Comparison of ENCODE assay signal across 8 cellular contexts in genomic region chr9:130040901-130041647, GRCh38. TPM values are rescaled to one million over a fixed set of nuclear protein-coding genes. Genes with fewer than 3 reads are reported as not detected.
A peak's percentile ranks its signal among the peaks of the same experiment; 100 is the strongest.
DNase-seq lines count a peak whose midpoint lies in the region; ATAC-seq and TF ChIP-seq lines count a peak whose summit lies in the region.

No MANE protein-coding gene starts in this region.

- H3K27me3 ChIP-seq in DOHH2 (ENCODE audit: control insufficient read depth, low read length): no peaks in the 10 kb centered on the region
- H3K27me3 ChIP-seq in Peyer's patch: no peaks in the 10 kb centered on the region
- H3K27me3 ChIP-seq in prostate gland (replicated peaks; ENCODE audit: insufficient read depth): no peaks in the 10 kb centered on the region

- WGBS in prostate gland: 67% methylated on average over 7 of the region's 7 CpGs

- TF ChIP-seq POLR2A in Peyer's patch (IDR thresholded peaks at IDR 0.05) (no peak), prostate gland (IDR thresholded peaks at IDR 0.05) (no peak)

- no peaks in the 10 kb centered on the region for H3K9me2 ChIP-seq in DOHH2 (replicated peaks; ENCODE audit: control insufficient read depth, low read length)

- H3K9me3 ChIP-seq in DOHH2 (ENCODE audit: control insufficient read depth, insufficient read depth, low read length) (no peaks in the 10 kb centered on the region), Peyer's patch (no peaks in the 10 kb centered on the region), prostate gland (no peaks in the 10 kb centered on the region)

- 0 out of 2 replicates have a peak, but pooled peaks cover 4% of the 10 kb centered on the region for H4K20me1 ChIP-seq in DOHH2 (ENCODE audit: control insufficient read depth, insufficient read depth, low read depth, low read length)

- DNase-seq in Peyer's patch (no peak), epithelial cell of esophagus (ENCODE audit: low read depth) (no peak), prostate gland (ENCODE audit: low spot score) (no peak), EL (no peak), occipital lobe (lab: John Stamatoyannopoulos, UW) (no peak)
- DNase-seq in activated effector memory CD4-positive, alpha-beta T cell treated with anti-CD3 and anti-CD28 coated beads, Interleukin-2, amount 50 U/mL, for 16 hours: no peak

- H3K4me1 ChIP-seq in DOHH2 (ENCODE audit: control insufficient read depth, low read length): peaks cover 68% of the 10 kb centered on the region
- H3K4me1 ChIP-seq in Peyer's patch: peaks cover 0 to 34% (median 9%) of the 10 kb centered on the region in 4 donors
- H3K4me1 ChIP-seq in prostate gland (replicated peaks): peaks cover 10% of the 10 kb centered on the region

- H3K27ac ChIP-seq in DOHH2 (ENCODE audit: low read depth, low read length) (peak overlapping the region; percentile 96), Peyer's patch (peak overlapping the region; percentile 62 to 100 (median 94)), prostate gland (peak overlapping the region; percentile 95)

- ATAC-seq in HG03457 (IDR thresholded peaks at IDR 0.05; ENCODE audit: unreplicated experiment): no peak

- TF ChIP-seq CTCF in DOHH2 (IDR thresholded peaks at IDR 0.05; ENCODE audit: low read depth, low read length, poor library complexity, severe bottlenecking): no peak
- no peak for TF ChIP-seq CTCF in Peyer's patch (IDR thresholded peaks at IDR 0.05)
- TF ChIP-seq CTCF in epithelial cell of esophagus (IDR thresholded peaks at IDR 0.05; ENCODE audit: insufficient read depth, low read depth, low read length, missing control alignments): no peak
- no peak for TF ChIP-seq CTCF in prostate gland (IDR thresholded peaks at IDR 0.05)

- intact Hi-C loops in prostate gland (cut with DNase I): loop anchor here (5.0 kb wide), 1 partner anchor 79 kb away; no protein-coding TSS in a partner anchor

- H3K4me3 ChIP-seq in DOHH2 (ENCODE audit: low read length): peak overlapping the region; percentile 81
- peak overlapping the region; percentile 77 to 100 (median 94) for H3K4me3 ChIP-seq in Peyer's patch
- peak overlapping the region; percentile 80 for H3K4me3 ChIP-seq in epithelial cell of esophagus (ENCODE audit: low read length)
- peak overlapping the region; percentile 80 to 99 for H3K4me3 ChIP-seq in prostate gland

- H3K36me3 ChIP-seq in DOHH2 (ENCODE audit: control insufficient read depth, low read length) (peaks cover 26% of the 10 kb centered on the region), Peyer's patch (no peaks in the 10 kb centered on the region), prostate gland (no peaks in the 10 kb centered on the region)

- peaks cover 76% of the 10 kb centered on the region for H3K79me2 ChIP-seq in DOHH2 (ENCODE audit: control insufficient read depth, low read length)

- peaks cover 52% of the 10 kb centered on the region for H3F3A ChIP-seq in DOHH2 (ENCODE audit: control insufficient read depth, insufficient read depth)

- H3K4me2 ChIP-seq in DOHH2 (ENCODE audit: low read length): peak overlapping the region; percentile 76

RNA-seq across cellular contexts. Expression of gene FNBP1, which starts 1.9 kb away (rescaled TPM):
- 100 to 1,000 TPM in 1 of 4 donors, 10 to 100 TPM in 2, 1 to 10 TPM in 1; 9.8 to 163 (median 22.2) TPM for total RNA-seq in Peyer's patch
- 10 to 100 TPM; 34.6 to 93.7 TPM for total RNA-seq in prostate gland
- total RNA-seq in occipital lobe: 59.9 TPM

RNA-seq across cellular contexts. Expression of gene GPR107, which starts 12.6 kb away (rescaled TPM):
- total RNA-seq in Peyer's patch: 10 to 100 TPM; 16.6 to 29.0 (median 22.3) TPM
- 10 to 100 TPM; 36.3 to 51.5 TPM for total RNA-seq in prostate gland
- total RNA-seq in occipital lobe: 22.3 TPM
